1 cellular context compared by ENCODE assay signal in genomic region chr6:47781732-47782131, GRCh38.
TF ChIP-seq lines count a peak whose summit lies in the region.

Gene OPN5, plus strand, starts transcription at chr6:47782032. Its CDS starts 35 bp downstream, at chr6:47782067.

TF ChIP-seq in IMR-90, 13 proteins besides CTCF, POLR2A, EP300 and RAD21:
- no peak for TF ChIP-seq USF2 (IDR thresholded peaks at IDR 0.05; ENCODE audit: low read depth, low read length)
- no peak for TF ChIP-seq MAZ (IDR thresholded peaks at IDR 0.05; ENCODE audit: borderline replicate concordance, low read depth, low read length)
- TF ChIP-seq ELK1 (IDR thresholded peaks at IDR 0.05; ENCODE audit: borderline replicate concordance, low read depth, low read length) = no peak
- no peak for TF ChIP-seq CEBPB (IDR thresholded peaks at IDR 0.05; ENCODE audit: low read depth, low read length)
- TF ChIP-seq RCOR1 (IDR thresholded peaks at IDR 0.05; ENCODE audit: insufficient replicate concordance, low read length) = no peak
- TF ChIP-seq NFE2L2 (IDR thresholded peaks at IDR 0.05; ENCODE audit: low read depth, low read length) = no peak
- TF ChIP-seq MAFK (IDR thresholded peaks at IDR 0.05; ENCODE audit: low read depth, low read length) = no peak
- TF ChIP-seq FOS (IDR thresholded peaks at IDR 0.05; ENCODE audit: low read depth, low read length) = no peak
- TF ChIP-seq CHD1 (IDR thresholded peaks at IDR 0.05; ENCODE audit: low read depth, low read length) = no peak
- no peak for TF ChIP-seq SMC3 (IDR thresholded peaks at IDR 0.05; ENCODE audit: low read depth, low read length)
- TF ChIP-seq MXI1 (IDR thresholded peaks at IDR 0.05; ENCODE audit: borderline replicate concordance, low read depth, low read length) = no peak
- TF ChIP-seq BHLHE40 (IDR thresholded peaks at IDR 0.05; ENCODE audit: low read depth, low read length) = no peak
- TF ChIP-seq RFX5 (IDR thresholded peaks at IDR 0.05; ENCODE audit: low read depth, low read length) = no peak
